Comparison of ENCODE assay signal across 2 cellular contexts in the genomic region with DNA sequence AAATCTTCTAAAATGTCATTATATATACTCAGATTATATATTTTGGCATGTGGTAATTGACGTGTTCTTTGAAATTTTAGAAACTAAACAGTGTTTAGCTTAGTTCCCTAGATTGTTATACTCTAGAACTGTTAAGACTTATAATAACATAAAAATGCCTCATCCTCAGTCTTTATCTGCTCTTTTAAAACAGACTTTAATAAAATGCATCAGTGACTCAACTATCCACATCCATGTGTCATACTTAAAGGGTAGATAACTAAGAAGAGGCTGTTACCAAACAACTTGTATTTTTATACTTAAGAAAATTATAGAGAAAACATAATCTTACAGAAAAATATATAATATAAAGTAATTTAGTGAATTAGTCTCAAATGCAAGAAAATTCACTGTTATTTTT.
A peak's percentile ranks its signal among the peaks of the same experiment; 100 is the strongest.
TF ChIP-seq lines count a peak whose summit lies in the region.

No MANE protein-coding gene starts in this region.

TF ChIP-seq in endothelial cell of umbilical vein, 7 proteins besides CTCF, POLR2A, EP300 and RAD21:
- TF ChIP-seq, protein P1, sequence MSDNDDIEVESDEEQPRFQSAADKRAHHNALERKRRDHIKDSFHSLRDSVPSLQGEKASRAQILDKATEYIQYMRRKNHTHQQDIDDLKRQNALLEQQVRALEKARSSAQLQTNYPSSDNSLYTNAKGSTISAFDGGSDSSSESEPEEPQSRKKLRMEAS (IDR thresholded peaks at IDR 0.05; ENCODE audit: insufficient read depth, insufficient read length), result no peak
- TF ChIP-seq EZH2 (IDR thresholded peaks at IDR 0.05; ENCODE audit: borderline replicate concordance, low read depth, low read length, severe bottlenecking) (no peak), POLR2AphosphoS5 (IDR thresholded peaks at IDR 0.05; ENCODE audit: insufficient read depth, low read depth, low read length) (no peak), JUN (IDR thresholded peaks at IDR 0.05; ENCODE audit: borderline replicate concordance, insufficient read depth, insufficient read length, low read depth) (no peak), MYC (IDR thresholded peaks at IDR 0.05; ENCODE audit: low read depth, low read length) (no peak), GATA2 (IDR thresholded peaks at IDR 0.05; ENCODE audit: insufficient read depth, insufficient read length, low read depth, low read length) (no peak), FOS (IDR thresholded peaks at IDR 0.05; ENCODE audit: borderline replicate concordance, insufficient read depth, low read length) (peak; percentile 29)

TF ChIP-seq in HepG2, 621 proteins besides CTCF, POLR2A, EP300 and RAD21:
- TF ChIP-seq TCF7 (IDR thresholded peaks at IDR 0.05; ENCODE audit: low read depth) (no peak), ELF1 (CRISPR knock-in tag; IDR thresholded peaks at IDR 0.05) (no peak), ZNF503 (CRISPR knock-in tag; IDR thresholded peaks at IDR 0.05) (no peak), FOXP4 (CRISPR knock-in tag; IDR thresholded peaks at IDR 0.05) (no peak), ATF1 (CRISPR knock-in tag; IDR thresholded peaks at IDR 0.05) (no peak), LCORL (IDR thresholded peaks at IDR 0.05) (no peak), LCORL (CRISPR knock-in tag; IDR thresholded peaks at IDR 0.05) (no peak), ZNF788 (CRISPR knock-in tag; IDR thresholded peaks at IDR 0.05; ENCODE audit: borderline replicate concordance) (no peak), ZNF274 (CRISPR knock-in tag; IDR thresholded peaks at IDR 0.05) (no peak), RXRB (CRISPR knock-in tag; IDR thresholded peaks at IDR 0.05; ENCODE audit: borderline replicate concordance) (no peak), ZNF225 (CRISPR knock-in tag; IDR thresholded peaks at IDR 0.05) (no peak), ZKSCAN1 (IDR thresholded peaks at IDR 0.05; ENCODE audit: low read length) (no peak), IRX3 (CRISPR knock-in tag; IDR thresholded peaks at IDR 0.05; ENCODE audit: borderline replicate concordance, low read depth) (no peak), BRCA1 (CRISPR knock-in tag; IDR thresholded peaks at IDR 0.05) (no peak)
- TF ChIP-seq, protein P2, sequence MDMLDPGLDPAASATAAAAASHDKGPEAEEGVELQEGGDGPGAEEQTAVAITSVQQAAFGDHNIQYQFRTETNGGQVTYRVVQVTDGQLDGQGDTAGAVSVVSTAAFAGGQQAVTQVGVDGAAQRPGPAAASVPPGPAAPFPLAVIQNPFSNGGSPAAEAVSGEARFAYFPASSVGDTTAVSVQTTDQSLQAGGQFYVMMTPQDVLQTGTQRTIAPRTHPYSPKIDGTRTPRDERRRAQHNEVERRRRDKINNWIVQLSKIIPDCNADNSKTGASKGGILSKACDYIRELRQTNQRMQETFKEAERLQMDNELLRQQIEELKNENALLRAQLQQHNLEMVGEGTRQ (IDR thresholded peaks at IDR 0.05; ENCODE audit: low read depth, low read length), result no peak
- TF ChIP-seq, protein P2 (CRISPR knock-in tag; IDR thresholded peaks at IDR 0.05; ENCODE audit: borderline replicate concordance), result no peak
